27 cellular contexts compared by ENCODE assay signal in genomic region chr15:82239685-82240391, GRCh38.
"Had no signal": no experiment of that assay in that cellular context is flagged by ENCODE, and none has a peak within 500 bp of the region (broad histone marks: within the 10 kb centered on the region; RNA-seq: fewer than 3 reads in every experiment).

No MANE protein-coding gene starts in this region.

- H3K4me3 Mint-ChIP-seq: activated CD8-positive, alpha-beta T cell treated with anti-CD3 and anti-CD28 coated beads, Interleukin-2, amount 10 ng/mL, durations not matched to agents 7 days and 5 days; activated naive CD4-positive, alpha-beta T cell treated with anti-CD3 and anti-CD28 coated beads for 36 hours; activated naive CD8-positive, alpha-beta T cell treated with anti-CD3 and anti-CD28 coated beads for 36 hours had no signal

- H3K27me3 Mint-ChIP-seq: activated naive CD8-positive, alpha-beta T cell treated with anti-CD3 and anti-CD28 coated beads for 36 hours had no signal

- H3K9ac ChIP-seq: SK-N-SH had no signal

- H3K27me3 ChIP-seq: brain microvascular endothelial cell, MG63 had no signal

- ATAC-seq: activated CD8-positive, alpha-beta T cell treated with anti-CD3 and anti-CD28 coated beads, Interleukin-2, amount 10 ng/mL, durations not matched to agents 7 days and 5 days; Panc1; Right ventricle myocardium inferior had no signal

- H3K27ac ChIP-seq: brain microvascular endothelial cell, WERI-Rb-1 had no signal

- H3K27ac Mint-ChIP-seq: activated CD8-positive, alpha-beta T cell treated with anti-CD3 and anti-CD28 coated beads, Interleukin-2, amount 10 ng/mL, durations not matched to agents 7 days and 5 days; activated naive CD4-positive, alpha-beta T cell treated with anti-CD3 and anti-CD28 coated beads for 36 hours; activated naive CD8-positive, alpha-beta T cell treated with anti-CD3 and anti-CD28 coated beads for 36 hours had no signal

- DNase-seq: activated CD4-positive, alpha-beta T cell treated with anti-CD3 and anti-CD28 coated beads for 4 hours; activated CD4-positive, alpha-beta T cell treated with anti-CD3 and anti-CD28 coated beads, Interleukin-2, amount 50 U/mL, for 4 hours; activated CD8-positive, alpha-beta memory T cell treated with anti-CD3 and anti-CD28 coated beads, Interleukin-2, amount 50 U/mL, for 48 hours; activated CD8-positive, alpha-beta T cell treated with anti-CD3 and anti-CD28 coated beads, Interleukin-2, amount 10 ng/mL, durations not matched to agents 7 days and 5 days; activated effector memory CD4-positive, alpha-beta T cell treated with anti-CD3 and anti-CD28 coated beads, Interleukin-2, amount 50 U/mL, for 16 hours; activated naive CD4-positive, alpha-beta T cell treated with anti-CD3 and anti-CD28 coated beads for 36 hours; activated naive CD8-positive, alpha-beta T cell treated with anti-CD3 and anti-CD28 coated beads for 36 hours; activated T-cell treated with anti-CD3 and anti-CD28 coated beads, Interleukin-2, amount 50 U/mL, for 1 hour; brain microvascular endothelial cell; caudate nucleus; Karpas-422; MG63; MV-4-11; NCI-H1092 treated with DMSO at 0.1 percent for 48 hours; NCI-H1417 treated with DMSO at 0.1 percent for 48 hours; NCI-H1694; NCI-H2029 treated with DMSO at 0.1 percent for 48 hours; NCI-H345; NCI-H510A; NCI-H526 treated with DMSO at 0.1 percent for 48 hours; NCI-H82; RPMI8226; SK-N-SH; T-helper 1 cell; WERI-Rb-1 had no signal

- H3K9me2 ChIP-seq: SK-N-SH had no signal

- H3K4me2 ChIP-seq: SK-N-SH had no signal

- H3K36me3 ChIP-seq: brain microvascular endothelial cell had no signal

- H3K4me3 ChIP-seq: MG63 had no signal

- H3K9me3 Mint-ChIP-seq: activated naive CD4-positive, alpha-beta T cell treated with anti-CD3 and anti-CD28 coated beads for 36 hours; activated naive CD8-positive, alpha-beta T cell treated with anti-CD3 and anti-CD28 coated beads for 36 hours had no signal

- H3K9me3 ChIP-seq: MG63, SK-N-SH had no signal
